In genomic region chr2:20224191-20224715, GRCh38 we compare ENCODE assay signal across 8 cellular contexts. TPM values are rescaled to one million over a fixed set of nuclear protein-coding genes. Genes with fewer than 3 reads are reported as not detected.
DNase-seq lines count a peak whose midpoint lies in the region; ATAC-seq, FAIRE-seq and TF ChIP-seq lines count a peak whose summit lies in the region.

No MANE protein-coding gene starts in this region.

- DNase-seq in GM12864 (ENCODE audit: low read depth) (no peak), adipocyte (ENCODE audit: low read depth) (peak; percentile 66), kidney epithelial cell (ENCODE audit: low read depth) (no peak), GM13977 (ENCODE audit: low spot score) (no peak), KG1 (lab: John Stamatoyannopoulos, UW) (no peak), frontal cortex (ENCODE audit: low spot score in 2 of 2) (no peak)

- H3K4me1 ChIP-seq in adipocyte (ENCODE audit: control insufficient read depth, insufficient read depth, low read length): peaks cover 21% of the 10 kb centered on the region
- H3K4me1 ChIP-seq in urinary bladder (ENCODE audit: insufficient read depth): no peaks in the 10 kb centered on the region

- H3K27ac ChIP-seq in urinary bladder (ENCODE audit: low read depth): peak overlapping the region; percentile 93

- peak overlapping the region; percentile 83 for H3K9ac ChIP-seq in adipocyte (ENCODE audit: low read length)

- FAIRE-seq in frontal cortex (lab: Jason Lieb, UNC): no peak

- no peaks in the 10 kb centered on the region for H3K27me3 ChIP-seq in adipocyte (replicated peaks; ENCODE audit: control insufficient read depth, insufficient read depth, low read length)
- H3K27me3 ChIP-seq in kidney epithelial cell (ENCODE audit: control insufficient read depth, insufficient read depth, low read length): no peaks in the 10 kb centered on the region

- under 1% methylated on average over 67 of the region's 67 CpGs for WGBS in urinary bladder

- H3K9me3 ChIP-seq in adipocyte (ENCODE audit: control insufficient read depth, low read length): no peaks in the 10 kb centered on the region

- peak; percentile 29 for ATAC-seq in HG02798 (IDR thresholded peaks at IDR 0.05; ENCODE audit: poor library complexity, unreplicated experiment)

- no peaks in the 10 kb centered on the region for H3K36me3 ChIP-seq in adipocyte (ENCODE audit: control insufficient read depth, insufficient read depth, low read length, severe bottlenecking)
- no peaks in the 10 kb centered on the region for H3K36me3 ChIP-seq in kidney epithelial cell (ENCODE audit: control insufficient read depth, insufficient read depth, low read length)
- no peaks in the 10 kb centered on the region for H3K36me3 ChIP-seq in urinary bladder (ENCODE audit: insufficient read depth)

- H3K4me3 ChIP-seq in GM12864 (ENCODE audit: low read depth, low read length) (peak overlapping the region; percentile 87), adipocyte (ENCODE audit: low read length) (peak overlapping the region; percentile 84), kidney epithelial cell (ENCODE audit: low read depth, low read length) (peak overlapping the region; percentile 73), urinary bladder (ENCODE audit: low read depth, low read length) (peak overlapping the region; percentile 66)

- in situ Hi-C loops in GM13977 (cut with MboI; ENCODE audit: low pct_unique_long_range_greater_than_20kb, low sequenced_read_pairs, unreplicated experiment): no loop called here

- no peak for TF ChIP-seq CTCF in GM12864 (IDR thresholded peaks at IDR 0.05; ENCODE audit: low read depth, low read length, missing control alignments)
- no peak for TF ChIP-seq CTCF in kidney epithelial cell (IDR thresholded peaks at IDR 0.05; ENCODE audit: insufficient read depth, low read length, poor library complexity, severe bottlenecking)
- TF ChIP-seq CTCF in GM13977 (IDR thresholded peaks at IDR 0.05; ENCODE audit: extremely low read depth, insufficient read depth, missing control alignments): no peak

RNA-seq across cellular contexts. Expression of gene SDC1, which starts 0.7 kb away (rescaled TPM):
- total RNA-seq in kidney epithelial cell (184 and 187 TPM in 2 replicates), urinary bladder (87.1 TPM), frontal cortex (9.8 TPM)
- polyA plus RNA-seq in urinary bladder: 65.3 TPM
